1 cellular context compared by ENCODE assay signal in the genomic region with DNA sequence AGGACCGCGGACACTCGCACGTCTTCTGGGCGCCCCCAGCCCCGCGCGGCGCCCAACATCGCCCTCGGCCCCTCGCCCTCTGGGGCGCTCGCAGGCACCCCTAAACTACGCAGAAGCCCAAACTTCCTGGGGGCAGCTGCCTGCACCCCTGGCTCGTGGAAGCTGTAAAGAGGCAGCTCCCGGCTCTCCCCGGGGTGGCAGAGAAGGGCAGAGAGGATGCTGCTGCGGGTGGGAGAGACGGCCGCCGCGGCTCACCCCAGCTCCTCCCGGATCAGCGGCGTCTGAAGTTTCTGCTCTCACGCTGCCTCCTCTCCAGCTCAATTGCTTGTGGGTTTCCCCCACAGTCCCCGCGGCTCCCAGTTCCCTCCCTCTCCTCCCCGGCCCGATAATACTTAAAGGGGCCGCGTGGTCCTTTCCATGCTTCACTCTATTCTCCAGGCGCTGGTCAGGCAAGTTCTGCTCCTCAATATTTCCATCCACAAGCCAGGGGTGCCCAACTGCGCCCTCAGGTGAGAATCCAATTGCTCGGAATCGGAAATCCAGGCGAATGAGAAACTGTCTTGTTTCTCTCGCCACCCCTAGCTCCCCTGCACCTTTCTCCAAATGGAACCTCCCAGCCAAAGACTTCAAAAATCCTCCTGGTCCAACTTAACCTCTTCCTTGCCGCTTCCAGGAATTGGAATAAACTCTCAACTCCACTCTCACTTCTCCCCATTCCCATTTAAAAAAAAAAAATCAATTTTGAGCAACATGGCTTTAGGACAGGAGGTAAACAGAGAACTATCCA.
TF ChIP-seq lines count a peak whose summit lies in the region.

No MANE protein-coding gene starts in this region.

TF ChIP-seq in HepG2, 621 proteins besides CTCF, POLR2A, EP300 and RAD21 (continued from another document and continues in another):
- TF ChIP-seq GATA4 (IDR thresholded peaks at IDR 0.05; ENCODE audit: borderline replicate concordance, low read depth) (peak; percentile 60; the same call in 1 of the 2 replicates), DPF2 (CRISPR knock-in tag; IDR thresholded peaks at IDR 0.05; ENCODE audit: borderline replicate concordance, low read depth) (no peak), ELF4 (CRISPR knock-in tag; IDR thresholded peaks at IDR 0.05; ENCODE audit: borderline replicate concordance) (no peak), ZNF253 (CRISPR knock-in tag; IDR thresholded peaks at IDR 0.05; ENCODE audit: borderline replicate concordance) (no peak), ZNF737 (CRISPR knock-in tag; IDR thresholded peaks at IDR 0.05; ENCODE audit: borderline replicate concordance) (no peak), PCBP1 (IDR thresholded peaks at IDR 0.05; ENCODE audit: borderline replicate concordance, low read depth, low read length) (no peak), KLF16 (CRISPR knock-in tag; IDR thresholded peaks at IDR 0.05) (peak in 1 of 2 experiments; percentile 70; a peak in 1 of 4 replicates), ZNF619 (CRISPR knock-in tag; IDR thresholded peaks at IDR 0.05) (no peak), HOXA5 (CRISPR knock-in tag; IDR thresholded peaks at IDR 0.05) (peak; percentile 50), U2AF2 (IDR thresholded peaks at IDR 0.05; ENCODE audit: low read depth, low read length) (no peak), ZNF766 (CRISPR knock-in tag; IDR thresholded peaks at IDR 0.05; ENCODE audit: borderline replicate concordance) (no peak), SALL2 (CRISPR knock-in tag; IDR thresholded peaks at IDR 0.05) (peak; percentile 51; the same call in 1 of the 2 replicates), AKAP8 (CRISPR knock-in tag; IDR thresholded peaks at IDR 0.05) (no peak), FIP1L1 (IDR thresholded peaks at IDR 0.05; ENCODE audit: borderline replicate concordance, insufficient read depth, low read depth, low read length) (no peak), SMYD3 (CRISPR knock-in tag; IDR thresholded peaks at IDR 0.05) (no peak), ZKSCAN8 (CRISPR knock-in tag; IDR thresholded peaks at IDR 0.05; ENCODE audit: borderline replicate concordance) (no peak), ZFP36 (IDR thresholded peaks at IDR 0.05; ENCODE audit: borderline replicate concordance, low read depth, low read length, partially characterized antibody) (peak; percentile 14), ZBTB42 (CRISPR knock-in tag; IDR thresholded peaks at IDR 0.05) (no peak), BRD4 (CRISPR knock-in tag; IDR thresholded peaks at IDR 0.05) (no peak; the same call in 1 of the 2 replicates), ZNF572 (CRISPR knock-in tag; IDR thresholded peaks at IDR 0.05) (no peak)
- TF ChIP-seq, protein P1, sequence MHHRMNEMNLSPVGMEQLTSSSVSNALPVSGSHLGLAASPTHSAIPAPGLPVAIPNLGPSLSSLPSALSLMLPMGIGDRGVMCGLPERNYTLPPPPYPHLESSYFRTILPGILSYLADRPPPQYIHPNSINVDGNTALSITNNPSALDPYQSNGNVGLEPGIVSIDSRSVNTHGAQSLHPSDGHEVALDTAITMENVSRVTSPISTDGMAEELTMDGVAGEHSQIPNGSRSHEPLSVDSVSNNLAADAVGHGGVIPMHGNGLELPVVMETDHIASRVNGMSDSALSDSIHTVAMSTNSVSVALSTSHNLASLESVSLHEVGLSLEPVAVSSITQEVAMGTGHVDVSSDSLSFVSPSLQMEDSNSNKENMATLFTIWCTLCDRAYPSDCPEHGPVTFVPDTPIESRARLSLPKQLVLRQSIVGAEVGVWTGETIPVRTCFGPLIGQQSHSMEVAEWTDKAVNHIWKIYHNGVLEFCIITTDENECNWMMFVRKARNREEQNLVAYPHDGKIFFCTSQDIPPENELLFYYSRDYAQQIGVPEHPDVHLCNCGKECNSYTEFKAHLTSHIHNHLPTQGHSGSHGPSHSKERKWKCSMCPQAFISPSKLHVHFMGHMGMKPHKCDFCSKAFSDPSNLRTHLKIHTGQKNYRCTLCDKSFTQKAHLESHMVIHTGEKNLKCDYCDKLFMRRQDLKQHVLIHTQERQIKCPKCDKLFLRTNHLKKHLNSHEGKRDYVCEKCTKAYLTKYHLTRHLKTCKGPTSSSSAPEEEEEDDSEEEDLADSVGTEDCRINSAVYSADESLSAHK (CRISPR knock-in tag; IDR thresholded peaks at IDR 0.05; ENCODE audit: borderline replicate concordance): no peak
- TF ChIP-seq, protein P2, sequence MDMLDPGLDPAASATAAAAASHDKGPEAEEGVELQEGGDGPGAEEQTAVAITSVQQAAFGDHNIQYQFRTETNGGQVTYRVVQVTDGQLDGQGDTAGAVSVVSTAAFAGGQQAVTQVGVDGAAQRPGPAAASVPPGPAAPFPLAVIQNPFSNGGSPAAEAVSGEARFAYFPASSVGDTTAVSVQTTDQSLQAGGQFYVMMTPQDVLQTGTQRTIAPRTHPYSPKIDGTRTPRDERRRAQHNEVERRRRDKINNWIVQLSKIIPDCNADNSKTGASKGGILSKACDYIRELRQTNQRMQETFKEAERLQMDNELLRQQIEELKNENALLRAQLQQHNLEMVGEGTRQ (IDR thresholded peaks at IDR 0.05; ENCODE audit: low read depth, low read length): no peak
- TF ChIP-seq, protein P2 (CRISPR knock-in tag; IDR thresholded peaks at IDR 0.05; ENCODE audit: borderline replicate concordance): no peak
- TF ChIP-seq, protein P3, sequence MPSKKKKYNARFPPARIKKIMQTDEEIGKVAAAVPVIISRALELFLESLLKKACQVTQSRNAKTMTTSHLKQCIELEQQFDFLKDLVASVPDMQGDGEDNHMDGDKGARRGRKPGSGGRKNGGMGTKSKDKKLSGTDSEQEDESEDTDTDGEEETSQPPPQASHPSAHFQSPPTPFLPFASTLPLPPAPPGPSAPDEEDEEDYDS (CRISPR knock-in tag; IDR thresholded peaks at IDR 0.05): peak; percentile 66; the same call in 1 of the 2 replicates
- TF ChIP-seq, protein P4, sequence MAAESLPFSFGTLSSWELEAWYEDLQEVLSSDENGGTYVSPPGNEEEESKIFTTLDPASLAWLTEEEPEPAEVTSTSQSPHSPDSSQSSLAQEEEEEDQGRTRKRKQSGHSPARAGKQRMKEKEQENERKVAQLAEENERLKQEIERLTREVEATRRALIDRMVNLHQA (CRISPR knock-in tag; IDR thresholded peaks at IDR 0.05): no peak
- TF ChIP-seq, protein P5, sequence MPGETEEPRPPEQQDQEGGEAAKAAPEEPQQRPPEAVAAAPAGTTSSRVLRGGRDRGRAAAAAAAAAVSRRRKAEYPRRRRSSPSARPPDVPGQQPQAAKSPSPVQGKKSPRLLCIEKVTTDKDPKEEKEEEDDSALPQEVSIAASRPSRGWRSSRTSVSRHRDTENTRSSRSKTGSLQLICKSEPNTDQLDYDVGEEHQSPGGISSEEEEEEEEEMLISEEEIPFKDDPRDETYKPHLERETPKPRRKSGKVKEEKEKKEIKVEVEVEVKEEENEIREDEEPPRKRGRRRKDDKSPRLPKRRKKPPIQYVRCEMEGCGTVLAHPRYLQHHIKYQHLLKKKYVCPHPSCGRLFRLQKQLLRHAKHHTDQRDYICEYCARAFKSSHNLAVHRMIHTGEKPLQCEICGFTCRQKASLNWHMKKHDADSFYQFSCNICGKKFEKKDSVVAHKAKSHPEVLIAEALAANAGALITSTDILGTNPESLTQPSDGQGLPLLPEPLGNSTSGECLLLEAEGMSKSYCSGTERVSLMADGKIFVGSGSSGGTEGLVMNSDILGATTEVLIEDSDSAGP (CRISPR knock-in tag; IDR thresholded peaks at IDR 0.05; ENCODE audit: borderline replicate concordance): peak; percentile 100
- TF ChIP-seq, protein P6, sequence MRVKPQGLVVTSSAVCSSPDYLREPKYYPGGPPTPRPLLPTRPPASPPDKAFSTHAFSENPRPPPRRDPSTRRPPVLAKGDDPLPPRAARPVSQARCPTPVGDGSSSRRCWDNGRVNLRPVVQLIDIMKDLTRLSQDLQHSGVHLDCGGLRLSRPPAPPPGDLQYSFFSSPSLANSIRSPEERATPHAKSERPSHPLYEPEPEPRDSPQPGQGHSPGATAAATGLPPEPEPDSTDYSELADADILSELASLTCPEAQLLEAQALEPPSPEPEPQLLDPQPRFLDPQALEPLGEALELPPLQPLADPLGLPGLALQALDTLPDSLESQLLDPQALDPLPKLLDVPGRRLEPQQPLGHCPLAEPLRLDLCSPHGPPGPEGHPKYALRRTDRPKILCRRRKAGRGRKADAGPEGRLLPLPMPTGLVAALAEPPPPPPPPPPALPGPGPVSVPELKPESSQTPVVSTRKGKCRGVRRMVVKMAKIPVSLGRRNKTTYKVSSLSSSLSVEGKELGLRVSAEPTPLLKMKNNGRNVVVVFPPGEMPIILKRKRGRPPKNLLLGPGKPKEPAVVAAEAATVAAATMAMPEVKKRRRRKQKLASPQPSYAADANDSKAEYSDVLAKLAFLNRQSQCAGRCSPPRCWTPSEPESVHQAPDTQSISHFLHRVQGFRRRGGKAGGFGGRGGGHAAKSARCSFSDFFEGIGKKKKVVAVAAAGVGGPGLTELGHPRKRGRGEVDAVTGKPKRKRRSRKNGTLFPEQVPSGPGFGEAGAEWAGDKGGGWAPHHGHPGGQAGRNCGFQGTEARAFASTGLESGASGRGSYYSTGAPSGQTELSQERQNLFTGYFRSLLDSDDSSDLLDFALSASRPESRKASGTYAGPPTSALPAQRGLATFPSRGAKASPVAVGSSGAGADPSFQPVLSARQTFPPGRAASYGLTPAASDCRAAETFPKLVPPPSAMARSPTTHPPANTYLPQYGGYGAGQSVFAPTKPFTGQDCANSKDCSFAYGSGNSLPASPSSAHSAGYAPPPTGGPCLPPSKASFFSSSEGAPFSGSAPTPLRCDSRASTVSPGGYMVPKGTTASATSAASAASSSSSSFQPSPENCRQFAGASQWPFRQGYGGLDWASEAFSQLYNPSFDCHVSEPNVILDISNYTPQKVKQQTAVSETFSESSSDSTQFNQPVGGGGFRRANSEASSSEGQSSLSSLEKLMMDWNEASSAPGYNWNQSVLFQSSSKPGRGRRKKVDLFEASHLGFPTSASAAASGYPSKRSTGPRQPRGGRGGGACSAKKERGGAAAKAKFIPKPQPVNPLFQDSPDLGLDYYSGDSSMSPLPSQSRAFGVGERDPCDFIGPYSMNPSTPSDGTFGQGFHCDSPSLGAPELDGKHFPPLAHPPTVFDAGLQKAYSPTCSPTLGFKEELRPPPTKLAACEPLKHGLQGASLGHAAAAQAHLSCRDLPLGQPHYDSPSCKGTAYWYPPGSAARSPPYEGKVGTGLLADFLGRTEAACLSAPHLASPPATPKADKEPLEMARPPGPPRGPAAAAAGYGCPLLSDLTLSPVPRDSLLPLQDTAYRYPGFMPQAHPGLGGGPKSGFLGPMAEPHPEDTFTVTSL (CRISPR knock-in tag; IDR thresholded peaks at IDR 0.05; ENCODE audit: borderline replicate concordance): peak; percentile 53; the same call in 1 of the 2 replicates
- TF ChIP-seq, protein P7, sequence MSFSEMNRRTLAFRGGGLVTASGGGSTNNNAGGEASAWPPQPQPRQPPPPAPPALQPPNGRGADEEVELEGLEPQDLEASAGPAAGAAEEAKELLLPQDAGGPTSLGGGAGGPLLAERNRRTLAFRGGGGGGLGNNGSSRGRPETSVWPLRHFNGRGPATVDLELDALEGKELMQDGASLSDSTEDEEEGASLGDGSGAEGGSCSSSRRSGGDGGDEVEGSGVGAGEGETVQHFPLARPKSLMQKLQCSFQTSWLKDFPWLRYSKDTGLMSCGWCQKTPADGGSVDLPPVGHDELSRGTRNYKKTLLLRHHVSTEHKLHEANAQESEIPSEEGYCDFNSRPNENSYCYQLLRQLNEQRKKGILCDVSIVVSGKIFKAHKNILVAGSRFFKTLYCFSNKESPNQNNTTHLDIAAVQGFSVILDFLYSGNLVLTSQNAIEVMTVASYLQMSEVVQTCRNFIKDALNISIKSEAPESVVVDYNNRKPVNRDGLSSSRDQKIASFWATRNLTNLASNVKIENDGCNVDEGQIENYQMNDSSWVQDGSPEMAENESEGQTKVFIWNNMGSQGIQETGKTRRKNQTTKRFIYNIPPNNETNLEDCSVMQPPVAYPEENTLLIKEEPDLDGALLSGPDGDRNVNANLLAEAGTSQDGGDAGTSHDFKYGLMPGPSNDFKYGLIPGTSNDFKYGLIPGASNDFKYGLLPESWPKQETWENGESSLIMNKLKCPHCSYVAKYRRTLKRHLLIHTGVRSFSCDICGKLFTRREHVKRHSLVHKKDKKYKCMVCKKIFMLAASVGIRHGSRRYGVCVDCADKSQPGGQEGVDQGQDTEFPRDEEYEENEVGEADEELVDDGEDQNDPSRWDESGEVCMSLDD (CRISPR knock-in tag; IDR thresholded peaks at IDR 0.05; ENCODE audit: borderline replicate concordance): no peak; the same call in 1 of the 2 replicates
- TF ChIP-seq, protein P8, sequence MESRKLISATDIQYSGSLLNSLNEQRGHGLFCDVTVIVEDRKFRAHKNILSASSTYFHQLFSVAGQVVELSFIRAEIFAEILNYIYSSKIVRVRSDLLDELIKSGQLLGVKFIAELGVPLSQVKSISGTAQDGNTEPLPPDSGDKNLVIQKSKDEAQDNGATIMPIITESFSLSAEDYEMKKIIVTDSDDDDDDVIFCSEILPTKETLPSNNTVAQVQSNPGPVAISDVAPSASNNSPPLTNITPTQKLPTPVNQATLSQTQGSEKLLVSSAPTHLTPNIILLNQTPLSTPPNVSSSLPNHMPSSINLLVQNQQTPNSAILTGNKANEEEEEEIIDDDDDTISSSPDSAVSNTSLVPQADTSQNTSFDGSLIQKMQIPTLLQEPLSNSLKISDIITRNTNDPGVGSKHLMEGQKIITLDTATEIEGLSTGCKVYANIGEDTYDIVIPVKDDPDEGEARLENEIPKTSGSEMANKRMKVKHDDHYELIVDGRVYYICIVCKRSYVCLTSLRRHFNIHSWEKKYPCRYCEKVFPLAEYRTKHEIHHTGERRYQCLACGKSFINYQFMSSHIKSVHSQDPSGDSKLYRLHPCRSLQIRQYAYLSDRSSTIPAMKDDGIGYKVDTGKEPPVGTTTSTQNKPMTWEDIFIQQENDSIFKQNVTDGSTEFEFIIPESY (CRISPR knock-in tag; IDR thresholded peaks at IDR 0.05): no peak
- TF ChIP-seq, protein P9, sequence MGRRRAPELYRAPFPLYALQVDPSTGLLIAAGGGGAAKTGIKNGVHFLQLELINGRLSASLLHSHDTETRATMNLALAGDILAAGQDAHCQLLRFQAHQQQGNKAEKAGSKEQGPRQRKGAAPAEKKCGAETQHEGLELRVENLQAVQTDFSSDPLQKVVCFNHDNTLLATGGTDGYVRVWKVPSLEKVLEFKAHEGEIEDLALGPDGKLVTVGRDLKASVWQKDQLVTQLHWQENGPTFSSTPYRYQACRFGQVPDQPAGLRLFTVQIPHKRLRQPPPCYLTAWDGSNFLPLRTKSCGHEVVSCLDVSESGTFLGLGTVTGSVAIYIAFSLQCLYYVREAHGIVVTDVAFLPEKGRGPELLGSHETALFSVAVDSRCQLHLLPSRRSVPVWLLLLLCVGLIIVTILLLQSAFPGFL (CRISPR knock-in tag; IDR thresholded peaks at IDR 0.05): no peak
- TF ChIP-seq, protein P10, sequence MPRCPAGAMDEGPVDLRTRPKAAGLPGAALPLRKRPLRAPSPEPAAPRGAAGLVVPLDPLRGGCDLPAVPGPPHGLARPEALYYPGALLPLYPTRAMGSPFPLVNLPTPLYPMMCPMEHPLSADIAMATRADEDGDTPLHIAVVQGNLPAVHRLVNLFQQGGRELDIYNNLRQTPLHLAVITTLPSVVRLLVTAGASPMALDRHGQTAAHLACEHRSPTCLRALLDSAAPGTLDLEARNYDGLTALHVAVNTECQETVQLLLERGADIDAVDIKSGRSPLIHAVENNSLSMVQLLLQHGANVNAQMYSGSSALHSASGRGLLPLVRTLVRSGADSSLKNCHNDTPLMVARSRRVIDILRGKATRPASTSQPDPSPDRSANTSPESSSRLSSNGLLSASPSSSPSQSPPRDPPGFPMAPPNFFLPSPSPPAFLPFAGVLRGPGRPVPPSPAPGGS (CRISPR knock-in tag; IDR thresholded peaks at IDR 0.05): peak; percentile 67
